In the genomic region with DNA sequence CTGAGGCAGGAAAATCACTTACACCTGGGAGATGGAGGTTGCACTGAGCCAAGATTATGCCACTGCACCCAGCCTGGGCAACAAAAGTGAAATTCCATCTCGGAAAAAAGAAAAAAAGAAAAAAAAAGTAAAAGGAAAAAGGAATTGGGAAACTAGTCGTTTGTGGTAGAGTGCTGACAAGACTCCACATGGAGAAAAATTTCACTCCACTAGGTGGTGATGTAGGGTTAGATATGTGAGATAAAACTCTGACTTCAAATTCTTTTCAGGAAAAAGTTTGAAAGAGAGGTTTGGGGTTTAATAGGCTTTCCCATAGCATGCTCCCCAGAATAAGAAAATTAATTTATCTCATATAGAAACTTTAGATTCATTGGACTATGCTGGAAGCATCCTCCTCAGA, we compare ENCODE assay signal across 10 cellular contexts. TPM values are rescaled to one million over a fixed set of nuclear protein-coding genes. Genes with fewer than 3 reads are reported as not detected.
DNase-seq lines count a peak whose midpoint lies in the region; ATAC-seq and TF ChIP-seq lines count a peak whose summit lies in the region.
"Had no signal": no experiment of that assay in that cellular context is flagged by ENCODE, and none has a peak within 500 bp of the region (broad histone marks: within the 10 kb centered on the region; RNA-seq: fewer than 3 reads in every experiment).

No MANE protein-coding gene starts in this region.

- H3K79me2 ChIP-seq in DOHH2 (ENCODE audit: control insufficient read depth, low read length): no peaks in the 10 kb centered on the region
- H3K79me2 ChIP-seq in neural cell (replicated peaks; ENCODE audit: insufficient read depth, low read length): no peaks in the 10 kb centered on the region

- H3K36me3 Mint-ChIP-seq in activated naive CD8-positive, alpha-beta T cell treated with anti-CD3 and anti-CD28 coated beads, Interleukin-2, amount 50 U/mL, for 24 hours (ENCODE audit: low read depth): no peaks in the 10 kb centered on the region

- H3K4me3 ChIP-seq in DOHH2 (ENCODE audit: low read length) (no peak overlapping the region), neural cell (ENCODE audit: low read length) (no peak overlapping the region)
- H3K4me3 ChIP-seq: gastrocnemius medialis had no signal

- no peaks in the 10 kb centered on the region for H3K9me3 Mint-ChIP-seq in activated naive CD8-positive, alpha-beta T cell treated with anti-CD3 and anti-CD28 coated beads, Interleukin-2, amount 50 U/mL, for 24 hours

- no peaks in the 10 kb centered on the region for H3K9me2 ChIP-seq in DOHH2 (replicated peaks; ENCODE audit: control insufficient read depth, low read length)
- H3K9me2 ChIP-seq in neural cell (ENCODE audit: insufficient read depth, low read length): no peaks in the 10 kb centered on the region

- no peaks in the 10 kb centered on the region for H3K4me1 ChIP-seq in DOHH2 (ENCODE audit: control insufficient read depth, low read length)

- no peak for TF ChIP-seq EP300 in neural cell (conservative IDR thresholded peaks at IDR 0.05; ENCODE audit: poor library complexity, severe bottlenecking)

- H3F3A ChIP-seq in DOHH2 (ENCODE audit: control insufficient read depth, insufficient read depth) (no peaks in the 10 kb centered on the region), neural cell (ENCODE audit: insufficient read depth, low read length, poor library complexity, severe bottlenecking) (no peaks in the 10 kb centered on the region)

- no peak overlapping the region for H3K27ac Mint-ChIP-seq in activated naive CD8-positive, alpha-beta T cell treated with anti-CD3 and anti-CD28 coated beads, Interleukin-2, amount 50 U/mL, for 24 hours

- no peak overlapping the region for H3K9ac ChIP-seq in neural cell (ENCODE audit: low read length)

- peak; percentile 17 for TF ChIP-seq RAD21 in neural cell (conservative IDR thresholded peaks at IDR 0.05)

- H2AFZ ChIP-seq in neural cell (ENCODE audit: low read depth, low read length): no peak overlapping the region

- no peak for ATAC-seq in activated naive CD8-positive, alpha-beta T cell treated with anti-CD3 and anti-CD28 coated beads, Interleukin-2, amount 50 U/mL, for 24 hours
- ATAC-seq in HG02938 (IDR thresholded peaks at IDR 0.05; ENCODE audit: unreplicated experiment): no peak
- ATAC-seq in HG03378 (IDR thresholded peaks at IDR 0.05; ENCODE audit: unreplicated experiment): no peak
- ATAC-seq: gastrocnemius medialis had no signal

- H3K36me3 ChIP-seq in DOHH2 (ENCODE audit: control insufficient read depth, low read length) (no peaks in the 10 kb centered on the region), neural cell (ENCODE audit: insufficient read depth, low read length) (no peaks in the 10 kb centered on the region)
- H3K36me3 ChIP-seq: gastrocnemius medialis had no signal

- no peak overlapping the region for H3K4me3 Mint-ChIP-seq in activated naive CD8-positive, alpha-beta T cell treated with anti-CD3 and anti-CD28 coated beads, Interleukin-2, amount 50 U/mL, for 24 hours

- no peaks in the 10 kb centered on the region for H3K9me3 ChIP-seq in DOHH2 (ENCODE audit: control insufficient read depth, insufficient read depth, low read length)
- no peaks in the 10 kb centered on the region for H3K9me3 ChIP-seq in neural cell (ENCODE audit: low read length)
- H3K9me3 ChIP-seq: gastrocnemius medialis had no signal

- peak; percentile 20 for TF ChIP-seq CTCF in DOHH2 (IDR thresholded peaks at IDR 0.05; ENCODE audit: low read depth, low read length, poor library complexity, severe bottlenecking)
- no peak for TF ChIP-seq CTCF in neural cell (IDR thresholded peaks at IDR 0.05; ENCODE audit: poor library complexity, severe bottlenecking)

- no peak overlapping the region for H3K27ac ChIP-seq in DOHH2 (ENCODE audit: low read depth, low read length)
- H3K27ac ChIP-seq in neural cell (ENCODE audit: low read length): no peak overlapping the region
- H3K27ac ChIP-seq: gastrocnemius medialis had no signal

- H4K20me1 ChIP-seq in DOHH2 (ENCODE audit: control insufficient read depth, insufficient read depth, low read depth, low read length) (no peaks in the 10 kb centered on the region), neural cell (ENCODE audit: insufficient read depth) (no peaks in the 10 kb centered on the region)

- H3K27me3 Mint-ChIP-seq in activated naive CD8-positive, alpha-beta T cell treated with anti-CD3 and anti-CD28 coated beads, Interleukin-2, amount 50 U/mL, for 24 hours: no peaks in the 10 kb centered on the region

- H3K4me2 ChIP-seq in DOHH2 (ENCODE audit: low read length): no peak overlapping the region
- H3K4me2 ChIP-seq in neural cell (ENCODE audit: low read length): no peak overlapping the region

- peak; percentile 36 for DNase-seq in LHCN-M2 (ENCODE audit: low read depth)
- peak; percentile 9 for DNase-seq in fibroblast of gingiva (ENCODE audit: low read depth)
- DNase-seq in activated naive CD8-positive, alpha-beta T cell treated with anti-CD3 and anti-CD28 coated beads, Interleukin-2, amount 50 U/mL, for 24 hours: no peak
- DNase-seq: activated CD4-positive, alpha-beta T cell treated with anti-CD3 and anti-CD28 coated beads, Interleukin-2, amount 50 U/mL, for 4 hours; gastrocnemius medialis; NCI-H1417 treated with DMSO at 0.1 percent for 48 hours had no signal

- no peaks in the 10 kb centered on the region for H3K4me1 Mint-ChIP-seq in activated naive CD8-positive, alpha-beta T cell treated with anti-CD3 and anti-CD28 coated beads, Interleukin-2, amount 50 U/mL, for 24 hours

- no peaks in the 10 kb centered on the region for H3K27me3 ChIP-seq in DOHH2 (ENCODE audit: control insufficient read depth, low read length)
- no peaks in the 10 kb centered on the region for H3K27me3 ChIP-seq in neural cell (ENCODE audit: insufficient read depth, low read depth, low read length)
- H3K27me3 ChIP-seq: gastrocnemius medialis had no signal

TF ChIP-seq in neural cell, 6 proteins besides CTCF, POLR2A, EP300 and RAD21:
- TF ChIP-seq TAF1 (IDR thresholded peaks at IDR 0.05; ENCODE audit: low read depth) (no peak), SMC3 (conservative IDR thresholded peaks at IDR 0.05; ENCODE audit: poor library complexity) (no peak), POLR2AphosphoS5 (IDR thresholded peaks at IDR 0.05) (no peak)

RNA-seq across cellular contexts. Expression of a gene that starts 16.9 kb away (rescaled TPM):
- total RNA-seq in LHCN-M2 (2014; rRNA removed): 25.9 and 36.1 TPM in 2 replicates
- 24.6 TPM for polyA plus RNA-seq in LHCN-M2 (2012)
- 17.8 and 19.6 TPM in 2 replicates for polyA plus RNA-seq in neural cell
- 9.0 and 9.8 TPM in 2 replicates for polyA minus RNA-seq in neural cell
